Comparison of ENCODE assay signal across 11 cellular contexts in the genomic region with DNA sequence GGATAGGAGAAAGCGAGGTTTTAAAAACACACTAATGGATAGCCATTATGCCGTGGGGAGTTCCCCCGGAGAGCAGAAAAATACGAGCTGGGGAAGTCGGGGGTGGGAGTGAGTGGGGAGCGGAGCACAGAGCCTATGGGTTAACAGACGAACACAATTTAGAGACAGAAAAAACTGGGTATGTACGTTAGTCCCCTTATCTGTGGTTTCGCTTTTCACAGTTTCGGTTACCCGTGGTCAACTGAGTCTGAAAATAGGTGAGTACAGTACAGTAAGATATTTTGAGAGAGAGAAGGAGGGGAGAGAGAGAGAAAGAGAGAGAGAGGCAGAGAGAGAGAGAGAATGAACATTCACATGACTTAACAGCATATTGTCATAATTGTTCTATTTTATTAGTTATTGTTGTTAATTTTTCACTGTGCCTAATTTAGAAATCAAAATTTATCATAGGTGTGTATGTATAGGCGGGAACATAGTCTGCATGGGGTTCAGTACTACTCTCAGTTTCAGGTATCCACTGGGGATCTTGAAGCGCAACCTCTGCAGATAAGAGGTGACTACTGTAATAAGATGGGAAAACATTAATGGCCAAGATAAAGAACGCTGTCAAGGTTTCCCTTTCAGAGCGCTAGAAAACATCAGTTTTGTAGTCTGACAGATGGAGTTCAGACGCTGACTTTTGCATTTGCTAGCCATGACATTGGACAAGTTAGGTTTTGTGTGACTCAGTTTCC.
A peak's percentile ranks its signal among the peaks of the same experiment; 100 is the strongest.
DNase-seq lines count a peak whose midpoint lies in the region; ATAC-seq lines count a peak whose summit lies in the region.
"Had no signal": no experiment of that assay in that cellular context is flagged by ENCODE, and none has a peak within 500 bp of the region (broad histone marks: within the 10 kb centered on the region; RNA-seq: fewer than 3 reads in every experiment).

No MANE protein-coding gene starts in this region.

- peak overlapping the region in 4 of 11 experiments; percentile 15 to 52 (median 24); a peak in 4 of 22 replicates for H3K9ac ChIP-seq in BLaER1 treated with 17β-estradiol and CSF1 and Interleukin-3, amounts not matched to agents 10 nM and 100 nM

- no peaks in the 10 kb centered on the region for H3K36me3 ChIP-seq in BLaER1 treated with 17β-estradiol and CSF1 and Interleukin-3, amounts not matched to agents 10 nM and 100 nM

- H4K20me1 ChIP-seq in BLaER1 treated with 17β-estradiol and CSF1 and Interleukin-3, amounts not matched to agents 10 nM and 100 nM: no peaks in the 10 kb centered on the region

- peak overlapping the region; percentile 57 for H3K4me3 Mint-ChIP-seq in T-helper 2 cell treated with Interferon-gamma antibody and Interleukin-4, amounts not matched to agents 5 μg/mL and 100 μg/mL, for 36 hours

- H3K4me2 ChIP-seq in BLaER1 treated with 17β-estradiol and CSF1 and Interleukin-3, amounts not matched to agents 10 nM and 100 nM: peak overlapping the region; percentile 60 to 89 (median 78)

- H3K4me1 Mint-ChIP-seq in T-helper 2 cell treated with Interferon-gamma antibody and Interleukin-4, amounts not matched to agents 5 μg/mL and 100 μg/mL, for 36 hours (ENCODE audit: low read depth): peaks cover 12% of the 10 kb centered on the region

- H3K4me1 ChIP-seq in BLaER1 treated with 17β-estradiol and CSF1 and Interleukin-3, amounts not matched to agents 10 nM and 100 nM: peaks cover 41 to 82% (median 66%) of the 10 kb centered on the region in 10 experiments

- peak; percentile 96 for ATAC-seq in GM19395 (IDR thresholded peaks at IDR 0.05; ENCODE audit: unreplicated experiment)
- ATAC-seq in HG03045 (IDR thresholded peaks at IDR 0.05; ENCODE audit: unreplicated experiment): peak; percentile 88

- H3K27me3 ChIP-seq in BLaER1 treated with 17β-estradiol and CSF1 and Interleukin-3, amounts not matched to agents 10 nM and 100 nM: peaks cover 0 to 4% (median 0%) of the 10 kb centered on the region in 11 experiments; a peak in 1 of 22 replicates

- peak; percentile 21 for DNase-seq in T-helper 2 cell treated with Interferon-gamma antibody and Interleukin-4, amounts not matched to agents 5 μg/mL and 100 μg/mL, for 36 hours (ENCODE audit: low spot score)
- no peak for DNase-seq in SHP77 treated with DMSO at 0.1 percent for 48 hours (lab: John Stamatoyannopoulos, UW)
- no peak for DNase-seq in NCI-H82 treated with DMSO at 0.1 percent for 48 hours (lab: John Stamatoyannopoulos, UW; ENCODE audit: unreplicated experiment)
- DNase-seq in inferior parietal cortex (ENCODE audit: extremely low spot score): no peak
- no peak for DNase-seq in iPS-NIHi11 (ENCODE audit: low spot score)
- DNase-seq: activated CD4-positive, alpha-beta T cell treated with anti-CD3 and anti-CD28 coated beads, Interleukin-2, amount 50 U/mL, for 48 hours; cerebellar nuclear complex; NCI-H774 had no signal

- peaks cover 29% of the 10 kb centered on the region for H3K27me3 Mint-ChIP-seq in T-helper 2 cell treated with Interferon-gamma antibody and Interleukin-4, amounts not matched to agents 5 μg/mL and 100 μg/mL, for 36 hours (ENCODE audit: low read depth)

- H3K27ac ChIP-seq in BLaER1 treated with 17β-estradiol and CSF1 and Interleukin-3, amounts not matched to agents 10 nM and 100 nM: peak overlapping the region in 1 of 11 experiments; percentile 15; a peak in 1 of 22 replicates

- H3K9me3 Mint-ChIP-seq in T-helper 2 cell treated with Interferon-gamma antibody and Interleukin-4, amounts not matched to agents 5 μg/mL and 100 μg/mL, for 36 hours: no peaks in the 10 kb centered on the region

- peak overlapping the region in 6 of 10 experiments; percentile 7 to 38 (median 28); a peak in 4 of 20 replicates for H3K4me3 ChIP-seq in BLaER1 treated with 17β-estradiol and CSF1 and Interleukin-3, amounts not matched to agents 10 nM and 100 nM

- H3K27ac Mint-ChIP-seq in T-helper 2 cell treated with Interferon-gamma antibody and Interleukin-4, amounts not matched to agents 5 μg/mL and 100 μg/mL, for 36 hours: no peak overlapping the region

- H3K36me3 Mint-ChIP-seq in T-helper 2 cell treated with Interferon-gamma antibody and Interleukin-4, amounts not matched to agents 5 μg/mL and 100 μg/mL, for 36 hours (ENCODE audit: low read depth): no peaks in the 10 kb centered on the region

- peaks cover 0 to 2% (median under 1%) of the 10 kb centered on the region in 11 experiments; a peak in 3 of 22 replicates for H3K9me3 ChIP-seq in BLaER1 treated with 17β-estradiol and CSF1 and Interleukin-3, amounts not matched to agents 10 nM and 100 nM (replicated peaks in 1 of 11)
